ENCODE assay signal across 8 cellular contexts in the genomic region with DNA sequence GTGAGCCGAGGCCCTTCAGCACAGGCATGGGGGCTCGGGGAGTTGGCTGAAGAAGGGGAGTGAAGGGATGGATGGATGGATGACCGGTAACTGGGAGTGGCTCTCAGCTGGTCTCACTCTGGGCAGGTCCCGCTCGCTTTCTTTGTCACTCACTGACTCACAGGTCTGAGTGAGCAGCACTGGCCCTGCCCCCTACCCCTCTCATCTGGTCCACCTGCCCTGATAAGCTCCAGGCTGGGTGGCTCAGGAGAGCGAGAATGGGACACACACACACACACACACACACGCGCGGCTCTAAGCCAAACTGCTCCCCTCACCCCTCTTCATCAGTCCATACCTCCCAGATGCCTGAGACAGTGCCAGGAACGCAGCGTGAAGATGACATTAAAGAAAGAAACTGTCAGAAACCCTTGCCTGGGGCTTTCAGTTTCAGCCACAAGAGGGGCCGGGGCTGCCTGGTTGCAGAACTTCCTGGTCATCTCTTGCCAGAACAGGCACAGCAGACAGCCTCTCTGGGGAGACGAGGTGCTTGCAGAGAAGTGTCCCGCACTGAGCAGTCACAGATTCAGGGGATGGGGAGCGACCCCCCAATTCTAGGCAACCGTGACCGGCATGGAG. TPM values are rescaled to one million over a fixed set of nuclear protein-coding genes. Genes with fewer than 3 reads are reported as not detected.
DNase-seq lines count a peak whose midpoint lies in the region; ATAC-seq, FAIRE-seq and TF ChIP-seq lines count a peak whose summit lies in the region.

No MANE protein-coding gene starts in this region.

- intact Hi-C loops in kidney (cut with DNase I) = no loop called here

- no peaks in the 10 kb centered on the region for H3K36me3 ChIP-seq in GM06990 (ENCODE audit: control insufficient read depth, insufficient read depth, low read length)
- H3K36me3 ChIP-seq in MM.1S (replicated peaks; ENCODE audit: insufficient read depth, low read length) = no peaks in the 10 kb centered on the region
- no peaks in the 10 kb centered on the region for H3K36me3 ChIP-seq in kidney (ENCODE audit: control insufficient read depth in 1 of 2, insufficient read depth in 2 of 2, low read length in 2 of 2)
- H3K36me3 ChIP-seq in right atrium auricular region = no peaks in the 10 kb centered on the region

- ATAC-seq in GM21390 (IDR thresholded peaks at IDR 0.05; ENCODE audit: unreplicated experiment) = peak; percentile 65

- H3K9ac ChIP-seq in MM.1S (ENCODE audit: low read length) = no peak overlapping the region
- no peak overlapping the region for H3K9ac ChIP-seq in kidney (ENCODE audit: low read length in 2 of 2)

- no peaks in the 10 kb centered on the region for H4K20me1 ChIP-seq in MM.1S (ENCODE audit: insufficient read depth, low read length)

- no peak overlapping the region; the same call in 1 of the 2 replicates for H3K4me3 ChIP-seq in GM06990 (replicated peaks; ENCODE audit: low read depth, low read length)
- H3K4me3 ChIP-seq in MM.1S (ENCODE audit: low read length) = peak overlapping the region; percentile 30
- H3K4me3 ChIP-seq in fibroblast of the aortic adventitia (ENCODE audit: low read depth, low read length) = no peak overlapping the region
- no peak overlapping the region for H3K4me3 ChIP-seq in kidney (ENCODE audit: low read length in 2 of 2)
- no peak overlapping the region for H3K4me3 ChIP-seq in right atrium auricular region

- DNase-seq in GM06990 (ENCODE audit: extremely low read depth, insufficient read length) (peak; percentile 60), MM.1S (peak; percentile 94), fibroblast of the aortic adventitia (ENCODE audit: low read depth) (no peak), kidney (no peak), right atrium auricular region (ENCODE audit: low spot score) (no peak), UCSD-AML1 (lab: John Stamatoyannopoulos, UW; ENCODE audit: unreplicated experiment) (no peak), NCI-H1092 treated with DMSO at 0.1 percent for 48 hours (lab: John Stamatoyannopoulos, UW) (no peak)

- H3K27me3 ChIP-seq in GM06990 (replicated peaks; ENCODE audit: control insufficient read depth, insufficient read depth, low read length) = peaks cover 4% of the 10 kb centered on the region
- peaks cover 73% of the 10 kb centered on the region for H3K27me3 ChIP-seq in MM.1S (replicated peaks; ENCODE audit: insufficient read depth, low read length)
- H3K27me3 ChIP-seq in right atrium auricular region = peaks cover 0 to 7% of the 10 kb centered on the region in 2 donors

- no peak overlapping the region for H2AFZ ChIP-seq in MM.1S (ENCODE audit: low read length)

- FAIRE-seq in kidney (lab: Jason Lieb, UNC) = no peak

- TF ChIP-seq CTCF in GM06990 (IDR thresholded peaks at IDR 0.05; ENCODE audit: insufficient read depth, low read length, poor library complexity, severe bottlenecking) (no peak), MM.1S (IDR thresholded peaks at IDR 0.05; ENCODE audit: low read length) (no peak), fibroblast of the aortic adventitia (IDR thresholded peaks at IDR 0.05; ENCODE audit: insufficient read depth, low read length) (peak; percentile 16), kidney (IDR thresholded peaks at IDR 0.05; ENCODE audit: borderline replicate concordance, extremely low read depth, insufficient read depth) (no peak), right atrium auricular region (IDR thresholded peaks at IDR 0.05) (no peak)

- H3K4me2 ChIP-seq in MM.1S (ENCODE audit: low read depth, low read length) = peak overlapping the region; percentile 60

- H3F3A ChIP-seq in MM.1S (ENCODE audit: insufficient read depth, low read length) = peaks cover 16% of the 10 kb centered on the region

- no peaks in the 10 kb centered on the region for H3K9me3 ChIP-seq in MM.1S (replicated peaks; ENCODE audit: insufficient read depth, low read length)
- H3K9me3 ChIP-seq in kidney (ENCODE audit: control insufficient read depth in 1 of 2, low read length in 2 of 2) = no peaks in the 10 kb centered on the region
- H3K9me3 ChIP-seq in right atrium auricular region = no peaks in the 10 kb centered on the region

- H3K9me2 ChIP-seq in MM.1S (replicated peaks; ENCODE audit: insufficient read depth, low read length) = no peaks in the 10 kb centered on the region

- H3K27ac ChIP-seq in MM.1S (ENCODE audit: low read length) (peak overlapping the region; percentile 17; the same call in 1 of the 2 replicates), kidney (ENCODE audit: low read depth in 2 of 2, low read length in 2 of 2) (no peak overlapping the region), right atrium auricular region (no peak overlapping the region)

- H3K4me1 ChIP-seq in MM.1S (ENCODE audit: low read length) (peaks cover 22% of the 10 kb centered on the region), kidney (ENCODE audit: control insufficient read depth in 1 of 2, insufficient read depth in 1 of 2, low read depth in 1 of 2, low read length in 2 of 2) (no peaks in the 10 kb centered on the region), right atrium auricular region (peaks cover 0 to 20% of the 10 kb centered on the region in 2 donors)

- H3K79me2 ChIP-seq in MM.1S (ENCODE audit: low read length) = no peaks in the 10 kb centered on the region

RNA-seq across cellular contexts. Expression of a gene that starts 16.5 kb away (rescaled TPM):
- total RNA-seq in fibroblast of the aortic adventitia (ENCODE audit: low replicate concordance) (0.98 and 11.4 TPM in 2 replicates), kidney (1.1 TPM), right atrium auricular region (1 to 10 TPM in 1 of 2 donors, under 1 TPM in 1; 0.26 to 2.0 TPM)
- polyA plus RNA-seq in kidney (ENCODE audit: insufficient read depth, low read depth, low replicate concordance) = 0.04 TPM

Comparison
In these comparisons a context has a peak if more than half of its experiments do, and no peak if none do; other contexts are left out.
1. DNase-seq: peak in GM06990 (single experiment) and MM.1S (single experiment); none in fibroblast of the aortic adventitia (single experiment), kidney (single experiment), right atrium auricular region (single experiment), UCSD-AML1 (single experiment) and NCI-H1092 treated with DMSO at 0.1 percent for 48 hours (single experiment).